ENCODE assay signal across 8 cellular contexts in genomic region chr12:130871286-130872178, GRCh38. TPM values are rescaled to one million over a fixed set of nuclear protein-coding genes. Genes with fewer than 3 reads are reported as not detected.
DNase-seq lines count a peak whose midpoint lies in the region; ATAC-seq, FAIRE-seq and TF ChIP-seq lines count a peak whose summit lies in the region.

Gene RAN (plus strand): TSS chr12:130872066. CDS start chr12:130872594, 528 bp downstream.

- TF ChIP-seq CTCF in D721Med (IDR thresholded peaks at IDR 0.05; ENCODE audit: insufficient read depth, missing control alignments) (no peak), epithelial cell of esophagus (IDR thresholded peaks at IDR 0.05; ENCODE audit: insufficient read depth, low read depth, low read length, missing control alignments) (no peak)

- peak within 1 kb of the TSS; percentile 92 to 96 (median 93) for H3K4me3 Mint-ChIP-seq in IgD-negative memory B cell

- DNase-seq in D721Med (ENCODE audit: insufficient read length, low spot score) = peak; percentile 92
- peak; percentile 94 for DNase-seq in OCI-M1 (lab: John Stamatoyannopoulos, UW)
- peak; percentile 88 for DNase-seq in activated T-cell treated with anti-CD3 and anti-CD28 coated beads for 4 hours
- peak; percentile 95 for DNase-seq in epithelial cell of esophagus (ENCODE audit: low read depth)
- DNase-seq in mucosa of gallbladder (ENCODE audit: low spot score) = peak; percentile 93
- peak; percentile 89 for DNase-seq in stimulated activated CD8-positive, alpha-beta memory T cell treated with anti-CD3 and anti-CD28 coated beads, Interleukin-4, amount 100 ng/mL, for 24 hours (ENCODE audit: low read depth)

- H3K27me3 Mint-ChIP-seq in IgD-negative memory B cell = no peaks in the 10 kb centered on the region

- H3K9me3 Mint-ChIP-seq in IgD-negative memory B cell = no peaks in the 10 kb centered on the region

- peaks cover 21 to 33% (median 27%) of the 10 kb centered on the region in 3 donors for H3K4me1 Mint-ChIP-seq in IgD-negative memory B cell

- no peak for FAIRE-seq in D721Med (lab: Jason Lieb, UNC)

- peak; percentile 66 for ATAC-seq in GM21528 (IDR thresholded peaks at IDR 0.05; ENCODE audit: low FRiP score, unreplicated experiment)

- peaks cover 2% of the 10 kb centered on the region for H3K36me3 Mint-ChIP-seq in IgD-negative memory B cell

- H3K27ac Mint-ChIP-seq in IgD-negative memory B cell = peak within 1 kb of the TSS; percentile 92 to 97 (median 97)

- peak within 1 kb of the TSS; percentile 93 for H3K4me3 ChIP-seq in epithelial cell of esophagus (ENCODE audit: low read length)

RNA-seq across cellular contexts. Expression of gene RAN, which starts in this region (rescaled TPM):
- 559 TPM for polyA plus RNA-seq in IgD-negative memory B cell
- total RNA-seq in mucosa of gallbladder = 318 TPM

Comparison
In these comparisons a context has a peak if more than half of its experiments do, and no peak if none do; other contexts are left out.
1. Peak in every context shown above with its lines: DNase-seq, ATAC-seq and H3K4me3 ChIP-seq.